In genomic region chr18:35267161-35267651, GRCh38 we compare ENCODE assay signal across 9 cellular contexts. TPM values are rescaled to one million over a fixed set of nuclear protein-coding genes. Genes with fewer than 3 reads are reported as not detected.
DNase-seq lines count a peak whose midpoint lies in the region; ATAC-seq and TF ChIP-seq lines count a peak whose summit lies in the region.
"Had no signal": no experiment of that assay in that cellular context is flagged by ENCODE, and none has a peak within 500 bp of the region (broad histone marks: within the 10 kb centered on the region; RNA-seq: fewer than 3 reads in every experiment).

No MANE protein-coding gene starts in this region.

- no peak for TF ChIP-seq POLR2A in lower leg skin (IDR thresholded peaks at IDR 0.05)

- intact Hi-C loops in activated CD4-positive, alpha-beta T cell treated with anti-CD3 and anti-CD28 coated beads, Interleukin-2, amount 10 ng/mL, durations not matched to agents 24 days and 14 days (cut with micrococcal nuclease) = loop anchor here (1.0 to 2.0 kb wide), 2 partner anchors 24 to 26 kb away; partner anchors contain the start of genes ZNF397 and ZSCAN30
- intact Hi-C loops in lower leg skin (cut with DNase I; ENCODE audit: low total_unique reads) = no loop called here

- peak overlapping the region; percentile 67 for H3K4me3 ChIP-seq in choroid plexus epithelial cell (ENCODE audit: low read depth, low read length)
- peak overlapping the region; percentile 34 for H3K4me3 ChIP-seq in lower leg skin (ENCODE audit: low read depth, poor library complexity, severe bottlenecking)
- H3K4me3 ChIP-seq: SK-N-MC had no signal

- peak; percentile 87 for ATAC-seq in GM18909 (IDR thresholded peaks at IDR 0.05; ENCODE audit: poor library complexity, unreplicated experiment)

- TF ChIP-seq CTCF in choroid plexus epithelial cell (conservative IDR thresholded peaks at IDR 0.05; ENCODE audit: low read depth, low read length) (no peak), lower leg skin (IDR thresholded peaks at IDR 0.05) (no peak)

- peaks cover 20% of the 10 kb centered on the region for H3K9me3 Mint-ChIP-seq in activated CD4-positive, alpha-beta T cell treated with anti-CD3 and anti-CD28 coated beads, Interleukin-2, amount 10 ng/mL, durations not matched to agents 24 days and 14 days

- DNase-seq in HUDEP-2 (lab: John Stamatoyannopoulos, UW; ENCODE audit: unreplicated experiment in 76 of 76) = peak in 54 of 76 experiments; percentile 1 to 83 (median 55)
- peak; percentile 79 for DNase-seq in activated CD4-positive, alpha-beta T cell treated with anti-CD3 and anti-CD28 coated beads, Interleukin-2, amount 10 ng/mL, durations not matched to agents 24 days and 14 days
- peak; percentile 72 for DNase-seq in choroid plexus epithelial cell (ENCODE audit: low read depth)
- DNase-seq in lower leg skin (ENCODE audit: low spot score in 2 of 2) = peak; percentile 63 to 95
- DNase-seq in stimulated activated CD8-positive, alpha-beta memory T cell treated with anti-CD3 and anti-CD28 coated beads, Interleukin-12 subunit alpha, Interleukin-12 subunit beta, amount 100 ng/mL, for 4 hours (ENCODE audit: low read depth) = peak; percentile 59
- DNase-seq in MV-4-11 (lab: John Stamatoyannopoulos, UW) = no peak
- no peak for DNase-seq in SKM-1 treated with dmso at 0.1 percent for 144 hours (lab: John Stamatoyannopoulos, UW; ENCODE audit: unreplicated experiment)

- peaks cover 43% of the 10 kb centered on the region for H3K36me3 Mint-ChIP-seq in activated CD4-positive, alpha-beta T cell treated with anti-CD3 and anti-CD28 coated beads, Interleukin-2, amount 10 ng/mL, durations not matched to agents 24 days and 14 days (ENCODE audit: low read depth)

- H3K4me1 Mint-ChIP-seq in activated CD4-positive, alpha-beta T cell treated with anti-CD3 and anti-CD28 coated beads, Interleukin-2, amount 10 ng/mL, durations not matched to agents 24 days and 14 days = peaks cover 13% of the 10 kb centered on the region

- WGBS in lower leg skin, 2 donors = 0 to 1% methylated on average over 34 to 45 of the region's 48 CpGs

- H3K27ac Mint-ChIP-seq in activated CD4-positive, alpha-beta T cell treated with anti-CD3 and anti-CD28 coated beads, Interleukin-2, amount 10 ng/mL, durations not matched to agents 24 days and 14 days = peak overlapping the region; percentile 86

- no peaks in the 10 kb centered on the region for H3K27me3 Mint-ChIP-seq in activated CD4-positive, alpha-beta T cell treated with anti-CD3 and anti-CD28 coated beads, Interleukin-2, amount 10 ng/mL, durations not matched to agents 24 days and 14 days

- peak overlapping the region; percentile 83 for H3K4me3 Mint-ChIP-seq in activated CD4-positive, alpha-beta T cell treated with anti-CD3 and anti-CD28 coated beads, Interleukin-2, amount 10 ng/mL, durations not matched to agents 24 days and 14 days

RNA-seq across cellular contexts. Expression of gene ZSCAN30, which starts 22.8 kb away (rescaled TPM):
- 11.6 and 12.2 TPM in 2 replicates for total RNA-seq in activated CD4-positive, alpha-beta T cell treated with anti-CD3 and anti-CD28 coated beads, Interleukin-2, amount 10 ng/mL, durations not matched to agents 24 days and 14 days
- total RNA-seq in lower leg skin = 10 to 100 TPM in 1 of 4 donors, 1 to 10 TPM in 3; 5.5 to 18.1 (median 8.0) TPM

RNA-seq across cellular contexts. Expression of gene ZNF397, which starts 26.4 kb away (rescaled TPM):
- 19.2 and 22.6 TPM in 2 replicates for total RNA-seq in activated CD4-positive, alpha-beta T cell treated with anti-CD3 and anti-CD28 coated beads, Interleukin-2, amount 10 ng/mL, durations not matched to agents 24 days and 14 days
- 10 to 100 TPM; 13.2 to 26.9 (median 19.5) TPM for total RNA-seq in lower leg skin

Comparison
In these comparisons a context has a peak if more than half of its experiments do, and no peak if none do; other contexts are left out.
1. DNase-seq: peak in HUDEP-2 (54 of 76), activated CD4-positive, alpha-beta T cell treated with anti-CD3 and anti-CD28 coated beads, Interleukin-2, amount 10 ng/mL, durations not matched to agents 24 days and 14 days (single experiment), choroid plexus epithelial cell (single experiment), lower leg skin (2 of 2) and stimulated activated CD8-positive, alpha-beta memory T cell treated with anti-CD3 and anti-CD28 coated beads, Interleukin-12 subunit alpha, Interleukin-12 subunit beta, amount 100 ng/mL, for 4 hours (single experiment); none in MV-4-11 (single experiment) and SKM-1 treated with dmso at 0.1 percent for 144 hours (single experiment).